ENCODE assay signal across 7 cellular contexts in genomic region chr4:80069837-80070788, GRCh38. TPM values are rescaled to one million over a fixed set of nuclear protein-coding genes. Genes with fewer than 3 reads are reported as not detected.
DNase-seq lines count a peak whose midpoint lies in the region; ATAC-seq and TF ChIP-seq lines count a peak whose summit lies in the region.

No MANE protein-coding gene starts in this region.

- peak overlapping the region; percentile 94 for H3K27ac Mint-ChIP-seq in stimulated activated effector memory CD8-positive, alpha-beta T cell treated with anti-CD3 and anti-CD28 coated beads, Interleukin-12 subunit alpha, Interleukin-12 subunit beta, amount 100 ng/mL, for 72 hours

- 65% methylated on average over 2 of the region's 2 CpGs for WGBS in right cardiac atrium

- H3K4me3 Mint-ChIP-seq in stimulated activated effector memory CD8-positive, alpha-beta T cell treated with anti-CD3 and anti-CD28 coated beads, Interleukin-12 subunit alpha, Interleukin-12 subunit beta, amount 100 ng/mL, for 72 hours, result peak overlapping the region; percentile 92

- peaks cover 54% of the 10 kb centered on the region for H3K4me1 Mint-ChIP-seq in stimulated activated effector memory CD8-positive, alpha-beta T cell treated with anti-CD3 and anti-CD28 coated beads, Interleukin-12 subunit alpha, Interleukin-12 subunit beta, amount 100 ng/mL, for 72 hours

- no peaks in the 10 kb centered on the region for H3K9me3 ChIP-seq in colonic mucosa
- no peaks in the 10 kb centered on the region for H3K9me3 ChIP-seq in right cardiac atrium (ENCODE audit: control insufficient read depth, low read length)

- peaks cover 12% of the 10 kb centered on the region for H3K36me3 ChIP-seq in colonic mucosa

- DNase-seq in colonic mucosa, result no peak
- DNase-seq in stimulated activated effector memory CD8-positive, alpha-beta T cell treated with anti-CD3 and anti-CD28 coated beads, Interleukin-12 subunit alpha, Interleukin-12 subunit beta, amount 100 ng/mL, for 72 hours (ENCODE audit: low spot score in 2 of 2), result no peak
- no peak for DNase-seq in DMS53 (lab: John Stamatoyannopoulos, UW)
- no peak for DNase-seq in DMS153 (lab: John Stamatoyannopoulos, UW)
- no peak for DNase-seq in right cardiac atrium

- peak overlapping the region; percentile 87 for H3K4me3 ChIP-seq in colonic mucosa
- no peak overlapping the region for H3K4me3 ChIP-seq in right cardiac atrium (ENCODE audit: low read length)

- intact Hi-C loops in colonic mucosa (cut with DNase I), result loop anchor here (10.0 kb wide), 1 partner anchor 115 kb away; no protein-coding TSS in a partner anchor
- intact Hi-C loops in right cardiac atrium (cut with DNase I), result loop anchor here in 1 of 4 donors (10.0 kb wide), 1 partner anchor 115 kb away; no protein-coding TSS in a partner anchor

- H3K27me3 ChIP-seq in colonic mucosa, result no peaks in the 10 kb centered on the region
- H3K27me3 ChIP-seq in right cardiac atrium (ENCODE audit: control insufficient read depth, insufficient read depth), result no peaks in the 10 kb centered on the region

- ATAC-seq in GM19035 (IDR thresholded peaks at IDR 0.05; ENCODE audit: unreplicated experiment) (peak; percentile 20), HG03439 (IDR thresholded peaks at IDR 0.05; ENCODE audit: unreplicated experiment) (peak; percentile 27), right cardiac atrium (no peak)
- ATAC-seq in stimulated activated effector memory CD8-positive, alpha-beta T cell treated with anti-CD3 and anti-CD28 coated beads, Interleukin-12 subunit alpha, Interleukin-12 subunit beta, amount 100 ng/mL, for 72 hours, result peak; percentile 53

- H3K4me1 ChIP-seq in colonic mucosa (no peaks in the 10 kb centered on the region), right cardiac atrium (ENCODE audit: control insufficient read depth, insufficient read depth, low read length) (no peaks in the 10 kb centered on the region)

- no peak for TF ChIP-seq CTCF in colonic mucosa (IDR thresholded peaks at IDR 0.05)

- peak overlapping the region in 1 of 2 donors; percentile 85 for H3K9ac ChIP-seq in colonic mucosa (ENCODE audit: low read depth in 2 of 2, low read length in 2 of 2)

- H3K9me3 Mint-ChIP-seq in stimulated activated effector memory CD8-positive, alpha-beta T cell treated with anti-CD3 and anti-CD28 coated beads, Interleukin-12 subunit alpha, Interleukin-12 subunit beta, amount 100 ng/mL, for 72 hours, result no peaks in the 10 kb centered on the region

- H3K27ac ChIP-seq in colonic mucosa, result peak overlapping the region; percentile 98
- H3K27ac ChIP-seq in right cardiac atrium (ENCODE audit: low read length), result no peak overlapping the region

- H3K36me3 Mint-ChIP-seq in stimulated activated effector memory CD8-positive, alpha-beta T cell treated with anti-CD3 and anti-CD28 coated beads, Interleukin-12 subunit alpha, Interleukin-12 subunit beta, amount 100 ng/mL, for 72 hours, result peaks cover 68% of the 10 kb centered on the region

RNA-seq across cellular contexts. Expression of gene ANTXR2, which starts 2.9 kb away (rescaled TPM):
- 100 to 1,000 TPM in 1 of 2 donors, 10 to 100 TPM in 1; 47.4 to 121 TPM for total RNA-seq in colonic mucosa
- 10 to 100 TPM; 38.6 to 51.4 (median 46.7) TPM for total RNA-seq in right cardiac atrium
- polyA plus RNA-seq in right cardiac atrium, result 13.5 TPM

Comparison
In these comparisons a context has a peak if more than half of its experiments do, and no peak if none do; other contexts are left out.
1. ATAC-seq: peak in GM19035 (single experiment), HG03439 (single experiment) and stimulated activated effector memory CD8-positive, alpha-beta T cell treated with anti-CD3 and anti-CD28 coated beads, Interleukin-12 subunit alpha, Interleukin-12 subunit beta, amount 100 ng/mL, for 72 hours (single experiment); none in right cardiac atrium (0 of 2).